ENCODE assay signal across 20 cellular contexts in genomic region chr2:222827417-222827816, GRCh38.
"Had no signal": no experiment of that assay in that cellular context is flagged by ENCODE, and none has a peak within 500 bp of the region (broad histone marks: within the 10 kb centered on the region; RNA-seq: fewer than 3 reads in every experiment).

No MANE protein-coding gene starts in this region.

- H3K27ac ChIP-seq: coronary artery, psoas muscle, right atrium auricular region, sigmoid colon, skin epidermis, testis, tibial nerve had no signal

- DNase-seq: effector CD4-positive, alpha-beta T cell; endodermal cell; kidney; left cardiac atrium; left ventricle myocardium superior; mesendoderm; naive B cell; occipital lobe; psoas muscle; sigmoid colon; stimulated activated CD4-positive, alpha-beta T cell treated with anti-CD3 and anti-CD28 coated beads, Interleukin-2, amount 100 ng/mL, for 24 hours; stimulated activated CD4-positive, alpha-beta T cell treated with anti-CD3 and anti-CD28 coated beads, Interleukin-4, amount 100 ng/mL, for 4 hours; stimulated activated naive B cell treated with anti-CD40 and anti-IgM and Interleukin-4, amounts not matched to agents 10 μg/mL and 1 μg/mL and 100 μg/mL, for 72 hours; stimulated activated naive CD8-positive, alpha-beta T cell treated with anti-CD3 and anti-CD28 coated beads, Interleukin-15, amount 100 ng/mL, for 72 hours; testis had no signal

- H3K9me3 ChIP-seq: psoas muscle, right atrium auricular region, sigmoid colon, testis, tibial nerve had no signal

- ATAC-seq: left cardiac atrium; left ventricle myocardium superior; psoas muscle; stimulated activated naive B cell treated with anti-CD40 and anti-IgM and Interleukin-4, amounts not matched to agents 10 μg/mL and 1 μg/mL and 100 μg/mL, for 72 hours; stimulated activated naive CD8-positive, alpha-beta T cell treated with anti-CD3 and anti-CD28 coated beads, Interleukin-15, amount 100 ng/mL, for 72 hours had no signal

- H3K4me3 ChIP-seq: coronary artery, lung, psoas muscle, right atrium auricular region, sigmoid colon, skin epidermis, testis, tibial nerve had no signal

- H3K27me3 ChIP-seq: right atrium auricular region, sigmoid colon, testis, tibial nerve had no signal

- H3K4me1 ChIP-seq: psoas muscle, right atrium auricular region, sigmoid colon, testis, tibial nerve had no signal

- H3K36me3 ChIP-seq: right atrium auricular region, sigmoid colon, tibial nerve had no signal
